Comparison of ENCODE assay signal across 8 cellular contexts in genomic region chr21:41610042-41610839, GRCh38.
DNase-seq lines count a peak whose midpoint lies in the region; ATAC-seq, FAIRE-seq and TF ChIP-seq lines count a peak whose summit lies in the region.

No MANE protein-coding gene starts in this region.

- H3K23ac ChIP-seq in H1 (ENCODE audit: insufficient read length), result no peak overlapping the region

- H3K14ac ChIP-seq in H1 (ENCODE audit: insufficient read length), result no peak overlapping the region

- H2BK12ac ChIP-seq in H1 (ENCODE audit: low read depth, low read length), result no peak overlapping the region

- CTCF ChIA-PET in Calu3 (lab: Charles Lee) (no interaction called here), RWPE1 (lab: Yijun Ruan, JAX) (interaction anchor here (0.6 kb wide), 2 partner anchors 104 to 253 kb away, joined by 3 read pairs; no protein-coding TSS in a partner anchor), H1 (lab: Charles Lee; ENCODE audit: partially characterized antibody) (interaction anchor here (0.8 to 10.3 kb wide), 22 partner anchors 9 to 508 kb away, joined by 3 to 132 read pairs (median 4); no protein-coding TSS in a partner anchor)

- H4K20me1 ChIP-seq in H1 (replicated peaks in 1 of 2; ENCODE audit: control insufficient read depth in 1 of 2, insufficient read depth in 2 of 2, low read length in 2 of 2), result no peaks in the 10 kb centered on the region

- H4K5ac ChIP-seq in H1 (ENCODE audit: insufficient read length, low read depth, low read length), result no peak overlapping the region

- H3K4me1 ChIP-seq in H1 (replicated peaks in 1 of 4; ENCODE audit: control insufficient read depth in 3 of 4, insufficient read depth in 4 of 4, low read length in 3 of 4), result peaks cover 0 to 18% (median 13%) of the 10 kb centered on the region in 4 experiments; a peak in 6 of 7 replicates

- TF ChIP-seq CTCF in Calu3 (IDR thresholded peaks at IDR 0.05; ENCODE audit: unreplicated experiment) (peak; percentile 72), HFF-Myc (IDR thresholded peaks at IDR 0.05; ENCODE audit: low read depth, low read length, missing control alignments) (peak; percentile 85), RWPE1 (conservative IDR thresholded peaks at IDR 0.05; ENCODE audit: low read depth) (peak; percentile 55), H1 (IDR thresholded peaks at IDR 0.05; ENCODE audit: control extremely low read depth in 1 of 3, insufficient read depth in 1 of 3, low read depth in 1 of 3, low read length in 3 of 3) (peak; percentile 74 to 93 (median 88))

- FAIRE-seq in H1 (lab: Jason Lieb, UNC), result no peak

- H3K79me1 ChIP-seq in H1 (ENCODE audit: low read depth, low read length), result no peaks in the 10 kb centered on the region

- H3K4me1 Mint-ChIP-seq in Calu3 (ENCODE audit: low read depth, unreplicated experiment) (peaks cover 11% of the 10 kb centered on the region), T-helper 17 cell (no peaks in the 10 kb centered on the region)

- H3K36me3 ChIP-seq in H1 (ENCODE audit: control insufficient read depth in 2 of 4, insufficient read depth in 4 of 4, low read length in 3 of 4), result no peaks in the 10 kb centered on the region

- WGBS in H1 (ENCODE audit: extremely low coverage in 1 of 2, insufficient coverage in 1 of 2, insufficient read length in 1 of 2, insufficient replicate concordance in 2 of 2, low coverage in 1 of 2, low lambda C conversion rate in 2 of 2, missing lambda C conversion rate in 1 of 2), 2 experiments, result 72% methylated on average over 20 of the region's 20 CpGs; no CpG with 5 or more reads in 1 of the 2 experiments

- no TSS peak for BruUV-seq in Calu3 (replicated peaks; lab: Mats Ljungman, UMichigan)

- peak; percentile 75 to 77 for TF ChIP-seq RAD21 in H1 (IDR thresholded peaks at IDR 0.05 in 1 of 2, conservative IDR thresholded peaks at IDR 0.05 in 1 of 2; ENCODE audit: low read depth in 2 of 2, low read length in 2 of 2)

- TF ChIP-seq EP300 in H1 (IDR thresholded peaks at IDR 0.05; ENCODE audit: borderline replicate concordance in 1 of 2, low read depth in 2 of 2, low read length in 2 of 2), result no peak

- no peak overlapping the region for H3K18ac ChIP-seq in H1 (ENCODE audit: extremely low read depth, low read length)

- intact Hi-C loops in Calu3 (cut with micrococcal nuclease; ENCODE audit: unreplicated experiment), result loop anchor here (10.0 kb wide), 1 partner anchor 115 kb away; no protein-coding TSS in a partner anchor

- no peak overlapping the region for H3K4me2 ChIP-seq in H1 (ENCODE audit: insufficient read depth in 1 of 2, low read depth in 2 of 2, low read length in 2 of 2)

- no peak overlapping the region for H4K8ac ChIP-seq in H1 (ENCODE audit: extremely low read depth, insufficient read depth, low read length)

- H2BK120ac ChIP-seq in H1 (replicated peaks; ENCODE audit: low read depth, low read length), result no peak overlapping the region

- POLR2A ChIA-PET in RWPE1 (lab: Yijun Ruan, JAX; ENCODE audit: low non-redundant PET) (no interaction called here), H1 (lab: Charles Lee; ENCODE audit: partially characterized antibody) (interaction anchor here (0.8 kb wide), 1 partner anchor 45 kb away, joined by 3 read pairs; no protein-coding TSS in a partner anchor)

- no peak overlapping the region for H3K56ac ChIP-seq in H1 (replicated peaks; ENCODE audit: insufficient read length, low read depth, low read length)

- TF ChIP-seq POLR2A in H1 (IDR thresholded peaks at IDR 0.05; ENCODE audit: control extremely low read depth in 1 of 2, low read depth in 2 of 2, low read length in 2 of 2), result no peak

- ATAC-seq in HG03039 (IDR thresholded peaks at IDR 0.05; ENCODE audit: unreplicated experiment) (no peak), T-helper 17 cell (no peak), GM19023 (IDR thresholded peaks at IDR 0.05; ENCODE audit: unreplicated experiment) (no peak)

- peak; percentile 66 for DNase-seq in Calu3
- no peak for DNase-seq in HFF-Myc (ENCODE audit: extremely low read depth, low read depth)
- no peak for DNase-seq in RWPE1 (ENCODE audit: low spot score)
- DNase-seq in H1 (ENCODE audit: low read depth in 1 of 2, low spot score in 2 of 2), result peak in 1 of 2 experiments; percentile 78
- DNase-seq in midbrain (lab: John Stamatoyannopoulos, UW), result peak; percentile 9
- no peak for DNase-seq in T-helper 17 cell

- no peaks in the 10 kb centered on the region for H3K9me3 Mint-ChIP-seq in Calu3 (ENCODE audit: low read depth, unreplicated experiment)

- peaks cover 0 to 2% (median under 1%) of the 10 kb centered on the region in 4 experiments; a peak in 1 of 7 replicates for H3K27me3 ChIP-seq in H1 (replicated peaks in 1 of 4; ENCODE audit: control insufficient read depth in 3 of 4, extremely low read depth in 1 of 4, insufficient read depth in 3 of 4, low read length in 3 of 4)

- no peak overlapping the region for H3K27ac Mint-ChIP-seq in Calu3 (ENCODE audit: unreplicated experiment)
- H3K27ac Mint-ChIP-seq in T-helper 17 cell, result no peak overlapping the region

- H2BK20ac ChIP-seq in H1 (ENCODE audit: low read length), result no peak overlapping the region

- no peaks in the 10 kb centered on the region for H3K23me2 ChIP-seq in H1 (ENCODE audit: low read depth, low read length)

- H2AK5ac ChIP-seq in H1 (ENCODE audit: low read depth, low read length), result no peak overlapping the region

- H2AFZ ChIP-seq in H1 (ENCODE audit: low read length), result no peak overlapping the region

- no peak overlapping the region for H3K4me3 Mint-ChIP-seq in Calu3 (ENCODE audit: low read depth, unreplicated experiment)
- H3K4me3 Mint-ChIP-seq in T-helper 17 cell, result no peak overlapping the region

- no peak overlapping the region for H3K4ac ChIP-seq in H1 (replicated peaks; ENCODE audit: insufficient read length, low read depth, low read length)

- H3K9me3 ChIP-seq in H1 (ENCODE audit: insufficient read depth in 2 of 2, low read depth in 1 of 2, low read length in 1 of 2) (peaks cover 0 to 6% of the 10 kb centered on the region in 2 experiments; a peak in 2 of 4 replicates), T-helper 17 cell (ENCODE audit: control insufficient read depth, low read length, poor library complexity, severe bottlenecking) (no peaks in the 10 kb centered on the region)

- no peaks in the 10 kb centered on the region for H3K79me2 ChIP-seq in H1 (ENCODE audit: control insufficient read depth in 1 of 2, insufficient read depth in 2 of 2, low read length in 2 of 2)

- no peak overlapping the region for H2BK15ac ChIP-seq in H1 (ENCODE audit: low read length)

- H2BK5ac ChIP-seq in H1 (ENCODE audit: low read depth, low read length), result no peak overlapping the region

- no peaks in the 10 kb centered on the region for H3K36me3 Mint-ChIP-seq in Calu3 (ENCODE audit: insufficient read depth, unreplicated experiment)
- H3K36me3 Mint-ChIP-seq in T-helper 17 cell (ENCODE audit: low read depth), result no peaks in the 10 kb centered on the region

- H3K27ac ChIP-seq in RWPE1 (no peak overlapping the region), H1 (ENCODE audit: low read depth, low read length) (no peak overlapping the region)

- no peak overlapping the region for H4K91ac ChIP-seq in H1 (replicated peaks; ENCODE audit: insufficient read length, low read length)

- no peak overlapping the region for H3K9ac ChIP-seq in H1 (replicated peaks in 1 of 4; ENCODE audit: extremely low read depth in 1 of 4, low read depth in 3 of 4, low read length in 3 of 4)

- no peak overlapping the region for H3K4me3 ChIP-seq in HFF-Myc (replicated peaks; ENCODE audit: low read depth, low read length)
- H3K4me3 ChIP-seq in H1 (ENCODE audit: extremely low read depth in 1 of 4, insufficient read depth in 2 of 4, low read depth in 3 of 4, low read length in 4 of 4), result no peak overlapping the region

- H3K27me3 Mint-ChIP-seq in Calu3 (ENCODE audit: unreplicated experiment) (no peaks in the 10 kb centered on the region), T-helper 17 cell (peaks cover 72% of the 10 kb centered on the region)

TF ChIP-seq in H1, 55 proteins besides CTCF, POLR2A, EP300 and RAD21:
- no peak for TF ChIP-seq BACH1 (IDR thresholded peaks at IDR 0.05; ENCODE audit: low read length)
- no peak for TF ChIP-seq BCL11A (IDR thresholded peaks at IDR 0.05; ENCODE audit: low read depth in 2 of 2, low read length in 2 of 2)
- no peak for TF ChIP-seq SIRT6 (IDR thresholded peaks at IDR 0.05; ENCODE audit: low read length)
- TF ChIP-seq HDAC2 (IDR thresholded peaks at IDR 0.05; ENCODE audit: borderline replicate concordance in 1 of 2, low read depth in 2 of 2, low read length in 2 of 2), result no peak
- no peak for TF ChIP-seq MAFK (IDR thresholded peaks at IDR 0.05; ENCODE audit: low read depth, low read length)
- TF ChIP-seq USF2 (IDR thresholded peaks at IDR 0.05; ENCODE audit: low read length), result no peak
- peak; percentile 72 for TF ChIP-seq CREB1 (IDR thresholded peaks at IDR 0.05)
- no peak for TF ChIP-seq TBP (IDR thresholded peaks at IDR 0.05; ENCODE audit: low read depth, low read length)
TF ChIP-seq in H1: peak in this region for 1.

Comparison
In these comparisons a context has a peak if more than half of its experiments do, and no peak if none do; other contexts are left out.
1. DNase-seq: peak in Calu3 (single experiment) and midbrain (single experiment); none in HFF-Myc (single experiment), RWPE1 (single experiment) and T-helper 17 cell (0 of 3).
2. Peak in every context shown above with its lines, with median percentiles within 50 percentile points of each other: CTCF ChIP-seq.